ENCODE assay signal across 1 cellular context in the genomic region with DNA sequence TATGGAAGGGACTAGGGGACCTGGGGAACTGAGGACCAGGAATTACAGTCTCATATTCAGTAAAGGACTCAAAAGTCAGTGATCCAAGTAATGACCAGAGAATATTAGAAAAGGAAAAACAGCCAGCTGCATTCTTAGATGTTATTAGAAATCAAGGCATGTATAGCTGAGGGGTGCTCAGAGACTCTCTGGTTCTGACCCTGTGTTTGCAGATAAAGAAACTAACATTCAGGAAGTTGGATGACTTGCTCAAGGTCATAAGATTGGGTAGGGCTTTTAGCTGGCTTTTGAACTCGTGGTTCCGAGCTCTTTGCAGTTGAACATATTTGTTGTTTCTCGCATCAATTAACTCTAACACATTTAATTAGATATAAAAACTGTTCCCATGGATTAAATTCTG.
TF ChIP-seq lines count a peak whose summit lies in the region.

No MANE protein-coding gene starts in this region.

TF ChIP-seq in GM12878, 131 proteins besides CTCF, POLR2A, EP300 and RAD21:
- TF ChIP-seq KAT2A (conservative IDR thresholded peaks at IDR 0.05; ENCODE audit: control insufficient read depth, low read depth, low read length) (no peak), RCOR1 (conservative IDR thresholded peaks at IDR 0.05; ENCODE audit: low read depth, low read length) (no peak), RAD51 (IDR thresholded peaks at IDR 0.05) (no peak), TCF3 (IDR thresholded peaks at IDR 0.05; ENCODE audit: borderline replicate concordance, insufficient read depth, low read depth, low read length) (no peak), ZNF217 (IDR thresholded peaks at IDR 0.05) (0 out of 2 replicates have a peak, but pooled peaks have one; percentile 15), YY1 (IDR thresholded peaks at IDR 0.05; ENCODE audit: low read depth, low read length) (no peak), CBX5 (IDR thresholded peaks at IDR 0.05; ENCODE audit: low read depth) (no peak), PML (IDR thresholded peaks at IDR 0.05; ENCODE audit: low read length) (no peak), PAX5 (IDR thresholded peaks at IDR 0.05; ENCODE audit: borderline replicate concordance, low read depth, low read length) (no peak), NBN (IDR thresholded peaks at IDR 0.05) (no peak), HDAC6 (IDR thresholded peaks at IDR 0.05; ENCODE audit: unreplicated experiment) (no peak), TCF7 (IDR thresholded peaks at IDR 0.05; ENCODE audit: borderline replicate concordance) (peak; percentile 11; the same call in 1 of the 2 replicates), IKZF1 (conservative IDR thresholded peaks at IDR 0.05) (no peak)
- TF ChIP-seq, protein P1, sequence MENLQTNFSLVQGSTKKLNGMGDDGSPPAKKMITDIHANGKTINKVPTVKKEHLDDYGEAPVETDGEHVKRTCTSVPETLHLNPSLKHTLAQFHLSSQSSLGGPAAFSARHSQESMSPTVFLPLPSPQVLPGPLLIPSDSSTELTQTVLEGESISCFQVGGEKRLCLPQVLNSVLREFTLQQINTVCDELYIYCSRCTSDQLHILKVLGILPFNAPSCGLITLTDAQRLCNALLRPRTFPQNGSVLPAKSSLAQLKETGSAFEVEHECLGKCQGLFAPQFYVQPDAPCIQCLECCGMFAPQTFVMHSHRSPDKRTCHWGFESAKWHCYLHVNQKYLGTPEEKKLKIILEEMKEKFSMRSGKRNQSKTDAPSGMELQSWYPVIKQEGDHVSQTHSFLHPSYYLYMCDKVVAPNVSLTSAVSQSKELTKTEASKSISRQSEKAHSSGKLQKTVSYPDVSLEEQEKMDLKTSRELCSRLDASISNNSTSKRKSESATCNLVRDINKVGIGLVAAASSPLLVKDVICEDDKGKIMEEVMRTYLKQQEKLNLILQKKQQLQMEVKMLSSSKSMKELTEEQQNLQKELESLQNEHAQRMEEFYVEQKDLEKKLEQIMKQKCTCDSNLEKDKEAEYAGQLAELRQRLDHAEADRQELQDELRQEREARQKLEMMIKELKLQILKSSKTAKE (IDR thresholded peaks at IDR 0.05; ENCODE audit: low read depth, poor library complexity, severe bottlenecking) = no peak
- TF ChIP-seq, protein P2, sequence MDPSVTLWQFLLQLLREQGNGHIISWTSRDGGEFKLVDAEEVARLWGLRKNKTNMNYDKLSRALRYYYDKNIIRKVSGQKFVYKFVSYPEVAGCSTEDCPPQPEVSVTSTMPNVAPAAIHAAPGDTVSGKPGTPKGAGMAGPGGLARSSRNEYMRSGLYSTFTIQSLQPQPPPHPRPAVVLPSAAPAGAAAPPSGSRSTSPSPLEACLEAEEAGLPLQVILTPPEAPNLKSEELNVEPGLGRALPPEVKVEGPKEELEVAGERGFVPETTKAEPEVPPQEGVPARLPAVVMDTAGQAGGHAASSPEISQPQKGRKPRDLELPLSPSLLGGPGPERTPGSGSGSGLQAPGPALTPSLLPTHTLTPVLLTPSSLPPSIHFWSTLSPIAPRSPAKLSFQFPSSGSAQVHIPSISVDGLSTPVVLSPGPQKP (IDR thresholded peaks at IDR 0.05; ENCODE audit: low read depth, low read length) = no peak
- TF ChIP-seq, protein P3, sequence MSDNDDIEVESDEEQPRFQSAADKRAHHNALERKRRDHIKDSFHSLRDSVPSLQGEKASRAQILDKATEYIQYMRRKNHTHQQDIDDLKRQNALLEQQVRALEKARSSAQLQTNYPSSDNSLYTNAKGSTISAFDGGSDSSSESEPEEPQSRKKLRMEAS (IDR thresholded peaks at IDR 0.05; ENCODE audit: low read depth, low read length) = 0 out of 2 replicates have a peak, but pooled peaks have one; percentile 21
- TF ChIP-seq, protein P4, sequence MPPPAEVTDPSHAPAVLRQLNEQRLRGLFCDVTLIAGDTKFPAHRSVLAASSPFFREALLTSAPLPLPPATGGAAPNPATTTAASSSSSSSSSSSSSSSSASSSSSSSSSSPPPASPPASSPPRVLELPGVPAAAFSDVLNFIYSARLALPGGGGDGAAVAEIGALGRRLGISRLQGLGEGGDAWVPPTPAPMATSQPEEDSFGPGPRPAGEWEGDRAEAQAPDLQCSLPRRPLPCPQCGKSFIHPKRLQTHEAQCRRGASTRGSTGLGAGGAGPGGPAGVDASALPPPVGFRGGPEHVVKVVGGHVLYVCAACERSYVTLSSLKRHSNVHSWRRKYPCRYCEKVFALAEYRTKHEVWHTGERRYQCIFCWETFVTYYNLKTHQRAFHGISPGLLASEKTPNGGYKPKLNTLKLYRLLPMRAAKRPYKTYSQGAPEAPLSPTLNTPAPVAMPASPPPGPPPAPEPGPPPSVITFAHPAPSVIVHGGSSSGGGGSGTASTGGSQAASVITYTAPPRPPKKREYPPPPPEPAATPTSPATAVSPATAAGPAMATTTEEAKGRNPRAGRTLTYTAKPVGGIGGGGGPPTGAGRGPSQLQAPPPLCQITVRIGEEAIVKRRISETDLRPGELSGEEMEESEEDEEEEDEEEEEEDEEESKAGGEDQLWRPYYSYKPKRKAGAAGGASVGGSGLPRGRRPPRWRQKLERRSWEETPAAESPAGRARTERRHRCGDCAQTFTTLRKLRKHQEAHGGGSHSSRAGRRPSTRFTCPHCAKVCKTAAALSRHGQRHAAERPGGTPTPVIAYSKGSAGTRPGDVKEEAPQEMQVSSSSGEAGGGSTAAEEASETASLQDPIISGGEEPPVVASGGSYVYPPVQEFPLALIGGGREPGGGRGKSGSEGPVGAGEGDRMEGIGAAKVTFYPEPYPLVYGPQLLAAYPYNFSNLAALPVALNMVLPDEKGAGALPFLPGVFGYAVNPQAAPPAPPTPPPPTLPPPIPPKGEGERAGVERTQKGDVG (CRISPR knock-in tag; IDR thresholded peaks at IDR 0.05) = no peak
- TF ChIP-seq, protein P5, sequence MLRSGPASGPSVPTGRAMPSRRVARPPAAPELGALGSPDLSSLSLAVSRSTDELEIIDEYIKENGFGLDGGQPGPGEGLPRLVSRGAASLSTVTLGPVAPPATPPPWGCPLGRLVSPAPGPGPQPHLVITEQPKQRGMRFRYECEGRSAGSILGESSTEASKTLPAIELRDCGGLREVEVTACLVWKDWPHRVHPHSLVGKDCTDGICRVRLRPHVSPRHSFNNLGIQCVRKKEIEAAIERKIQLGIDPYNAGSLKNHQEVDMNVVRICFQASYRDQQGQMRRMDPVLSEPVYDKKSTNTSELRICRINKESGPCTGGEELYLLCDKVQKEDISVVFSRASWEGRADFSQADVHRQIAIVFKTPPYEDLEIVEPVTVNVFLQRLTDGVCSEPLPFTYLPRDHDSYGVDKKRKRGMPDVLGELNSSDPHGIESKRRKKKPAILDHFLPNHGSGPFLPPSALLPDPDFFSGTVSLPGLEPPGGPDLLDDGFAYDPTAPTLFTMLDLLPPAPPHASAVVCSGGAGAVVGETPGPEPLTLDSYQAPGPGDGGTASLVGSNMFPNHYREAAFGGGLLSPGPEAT (IDR thresholded peaks at IDR 0.05; ENCODE audit: low read depth) = 0 out of 2 replicates have a peak, but pooled peaks have one; percentile 12
